ENCODE assay signal across 9 cellular contexts in the genomic region with DNA sequence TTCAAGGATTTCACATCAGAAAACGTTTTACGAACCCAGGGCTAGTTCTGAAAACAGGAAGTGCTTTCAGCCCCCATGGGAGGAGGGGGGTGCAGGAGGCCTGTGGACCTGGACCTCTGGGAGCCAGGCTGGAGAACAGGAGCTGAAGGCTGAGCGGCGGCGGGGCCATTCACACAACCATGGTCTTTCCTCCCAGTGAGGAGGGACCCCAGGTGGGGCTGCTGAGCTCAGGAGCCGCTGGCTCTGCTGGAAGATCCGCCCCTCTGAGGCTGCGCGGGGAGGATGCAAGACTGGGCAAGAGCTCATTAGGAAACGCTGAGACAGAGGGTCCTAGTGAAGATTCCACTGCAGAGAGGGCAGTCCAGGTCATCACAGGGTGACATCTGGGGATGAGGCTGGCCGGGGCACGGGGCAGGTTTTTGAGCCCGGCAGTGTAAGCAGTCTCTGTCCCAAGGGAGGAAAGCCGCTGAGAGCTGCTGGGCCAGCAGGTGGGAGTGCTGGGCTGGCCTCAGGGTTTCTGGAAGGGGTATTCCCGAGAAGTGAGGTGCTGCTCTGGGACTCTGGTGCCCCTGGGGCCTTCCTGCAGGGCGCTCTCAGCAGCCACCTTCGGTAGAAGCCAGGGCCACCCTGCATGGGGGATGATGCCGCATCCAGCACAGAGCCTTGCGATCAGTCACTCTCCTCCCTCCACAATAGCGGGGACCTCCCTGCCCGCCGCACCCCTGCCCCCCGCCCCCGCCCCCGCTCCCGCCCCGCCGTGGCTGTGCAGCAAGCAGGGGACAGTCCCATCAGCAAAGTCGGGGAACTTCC. TPM values are rescaled to one million over a fixed set of nuclear protein-coding genes. Genes with fewer than 3 reads are reported as not detected.
A peak's percentile ranks its signal among the peaks of the same experiment; 100 is the strongest.
DNase-seq lines count a peak whose midpoint lies in the region; ATAC-seq and TF ChIP-seq lines count a peak whose summit lies in the region.
"Had no signal": no experiment of that assay in that cellular context is flagged by ENCODE, and none has a peak within 500 bp of the region (broad histone marks: within the 10 kb centered on the region; RNA-seq: fewer than 3 reads in every experiment).

No MANE protein-coding gene starts in this region.

- no peaks in the 10 kb centered on the region for H3K27me3 ChIP-seq in GM23338 (ENCODE audit: insufficient read depth)
- no peaks in the 10 kb centered on the region for H3K27me3 ChIP-seq in body of pancreas
- no peaks in the 10 kb centered on the region for H3K27me3 ChIP-seq in testis

- peaks cover 7% of the 10 kb centered on the region for H3K27me3 Mint-ChIP-seq in GM23338 (ENCODE audit: insufficient read depth, low read depth, poor library complexity)

- H3K4me1 Mint-ChIP-seq in GM23338, result peaks cover 9% of the 10 kb centered on the region; the same call in 2 of the 3 replicates

- no peaks in the 10 kb centered on the region for H3F3A ChIP-seq in GM23338 (replicated peaks; ENCODE audit: low read depth)

- H3K79me2 ChIP-seq in GM23338 (replicated peaks; ENCODE audit: insufficient read depth), result 0 out of 2 replicates have a peak, but pooled peaks cover 7% of the 10 kb centered on the region

- TF ChIP-seq CTCF in GM23338 (conservative IDR thresholded peaks at IDR 0.05; ENCODE audit: low read depth in 2 of 2), result peak; percentile 42
- TF ChIP-seq CTCF in body of pancreas (IDR thresholded peaks at IDR 0.05), result peak in 2 of 7 experiments; percentile 13 to 26
- TF ChIP-seq CTCF in testis (IDR thresholded peaks at IDR 0.05), result no peak

- H3K27ac Mint-ChIP-seq in GM23338, result no peak overlapping the region; the same call in 1 of the 2 replicates

- WGBS in body of pancreas, 2 donors, result 7 to 12% methylated on average over 7 to 26 of the region's 29 CpGs
- WGBS in testis, 2 donors, result 7 to 10% methylated on average over 16 to 29 of the region's 29 CpGs

- ATAC-seq in GM23338 (peak; percentile 91), body of pancreas (peak; percentile 29)

- 0 out of 2 replicates have a peak, but pooled peaks cover 10% of the 10 kb centered on the region for H3K9me2 ChIP-seq in GM23338 (ENCODE audit: insufficient read depth)

- H2AFZ ChIP-seq in GM23338, result peak overlapping the region; percentile 100

- H3K4me2 ChIP-seq in GM23338, result peak overlapping the region; percentile 88

- H4K20me1 ChIP-seq in GM23338 (replicated peaks; ENCODE audit: insufficient read depth), result no peaks in the 10 kb centered on the region

- TF ChIP-seq POLR2A in body of pancreas (IDR thresholded peaks at IDR 0.05) (no peak), testis (IDR thresholded peaks at IDR 0.05) (no peak)

- peak overlapping the region; percentile 67 for H3K4me3 ChIP-seq in GM23338
- H3K4me3 ChIP-seq in body of pancreas, result no peak overlapping the region
- H3K4me3 ChIP-seq in testis, result peak overlapping the region; percentile 39 to 61

- H3K4me1 ChIP-seq in GM23338 (ENCODE audit: insufficient read depth) (peaks cover 16% of the 10 kb centered on the region; the same call in 1 of the 2 replicates), body of pancreas (peaks cover 18% of the 10 kb centered on the region), testis (peaks cover 9% of the 10 kb centered on the region)

- intact Hi-C loops in body of pancreas (cut with DNase I) (loop anchor here (10.0 kb wide), 1 partner anchor 75 kb away; no protein-coding TSS in a partner anchor), testis (cut with DNase I; ENCODE audit: low total_unique reads) (no loop called here)

- H3K9me3 ChIP-seq in body of pancreas (no peaks in the 10 kb centered on the region), testis (no peaks in the 10 kb centered on the region)

- DNase-seq in DMS79 treated with DMSO at 0.1 percent for 48 hours (lab: John Stamatoyannopoulos, UW), result peak; percentile 9
- DNase-seq in GM23338 (ENCODE audit: low spot score), result peak; percentile 83
- DNase-seq in OCI-M1 (lab: John Stamatoyannopoulos, UW), result peak; percentile 10
- peak in 3 of 4 donors; percentile 20 to 33 (median 21) for DNase-seq in body of pancreas
- peak; percentile 10 for DNase-seq in medulla oblongata (ENCODE audit: extremely low spot score)
- peak; percentile 25 for DNase-seq in testis
- no peak for DNase-seq in NCI-H146 (lab: John Stamatoyannopoulos, UW)
- no peak for DNase-seq in NCI-H1694 treated with DMSO at 0.1 percent for 48 hours (lab: John Stamatoyannopoulos, UW)

- H3K36me3 ChIP-seq in GM23338 (ENCODE audit: insufficient read depth) (no peaks in the 10 kb centered on the region), body of pancreas (replicated peaks in 1 of 2; ENCODE audit: insufficient read depth in 1 of 2, low read depth in 2 of 2) (no peaks in the 10 kb centered on the region), testis (ENCODE audit: low read depth, missing control alignments) (no peaks in the 10 kb centered on the region)

- H3K4me3 Mint-ChIP-seq in GM23338, result peak overlapping the region; percentile 77

- H3K27ac ChIP-seq in GM23338 (ENCODE audit: low read depth), result no peak overlapping the region
- H3K27ac ChIP-seq in body of pancreas, result peak overlapping the region in 1 of 4 donors; percentile 22
- peak overlapping the region in 1 of 2 donors; percentile 24 for H3K27ac ChIP-seq in testis

- H3K36me3 Mint-ChIP-seq in GM23338 (ENCODE audit: low read depth), result no peaks in the 10 kb centered on the region

- H3K9me3 Mint-ChIP-seq in GM23338, result no peaks in the 10 kb centered on the region; the same call in 2 of the 3 replicates

TF ChIP-seq in GM23338, 12 proteins besides CTCF, POLR2A, EP300 and RAD21:
- TF ChIP-seq ZNF331 (CRISPR knock-in tag; IDR thresholded peaks at IDR 0.05; ENCODE audit: low read depth) (no peak), CREB1 (CRISPR knock-in tag; IDR thresholded peaks at IDR 0.05; ENCODE audit: low read depth) (no peak), JUNB (IDR thresholded peaks at IDR 0.05; ENCODE audit: unreplicated experiment) (no peak), EZH2phosphoT487 (IDR thresholded peaks at IDR 0.05; ENCODE audit: unreplicated experiment) (no peak), STAT1 (IDR thresholded peaks at IDR 0.05; ENCODE audit: unreplicated experiment) (no peak), ZNF114 (CRISPR knock-in tag; IDR thresholded peaks at IDR 0.05) (no peak)
- TF ChIP-seq, protein P1, sequence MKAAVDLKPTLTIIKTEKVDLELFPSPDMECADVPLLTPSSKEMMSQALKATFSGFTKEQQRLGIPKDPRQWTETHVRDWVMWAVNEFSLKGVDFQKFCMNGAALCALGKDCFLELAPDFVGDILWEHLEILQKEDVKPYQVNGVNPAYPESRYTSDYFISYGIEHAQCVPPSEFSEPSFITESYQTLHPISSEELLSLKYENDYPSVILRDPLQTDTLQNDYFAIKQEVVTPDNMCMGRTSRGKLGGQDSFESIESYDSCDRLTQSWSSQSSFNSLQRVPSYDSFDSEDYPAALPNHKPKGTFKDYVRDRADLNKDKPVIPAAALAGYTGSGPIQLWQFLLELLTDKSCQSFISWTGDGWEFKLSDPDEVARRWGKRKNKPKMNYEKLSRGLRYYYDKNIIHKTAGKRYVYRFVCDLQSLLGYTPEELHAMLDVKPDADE (IDR thresholded peaks at IDR 0.05), result no peak

RNA-seq across cellular contexts. Expression of a gene that starts 7.5 kb away (rescaled TPM):
- total RNA-seq in GM23338 (2014; rRNA removed; shearing (Covaris generic)), result 8.1 and 9.2 TPM in 2 replicates
- polyA plus RNA-seq in GM23338 (2016; fragmentation: Nextera tagmentation; extraction: Ambion mirVana) (5.4 and 6.1 TPM in 2 replicates), testis (ENCODE audit: insufficient read depth, low read depth, low replicate concordance) (8.4 TPM)
- total RNA-seq in body of pancreas (10 to 100 TPM in 1 of 2 donors, 1 to 10 TPM in 1; 2.3 to 12.2 TPM), testis (10 to 100 TPM; 10.1 to 12.8 TPM)

RNA-seq across cellular contexts. Expression of a gene that starts 52.7 kb away (rescaled TPM):
- total RNA-seq in GM23338 (2014; rRNA removed; shearing (Covaris generic)), result 0.74 and 2.5 TPM in 2 replicates
- 2.5 and 3.6 TPM in 2 replicates for polyA plus RNA-seq in GM23338 (2016; fragmentation: Nextera tagmentation; extraction: Ambion mirVana)
- total RNA-seq in body of pancreas, result 10 to 100 TPM; 50.4 to 74.5 TPM
- 1 to 10 TPM; 4.9 to 9.4 TPM for total RNA-seq in testis
- polyA plus RNA-seq in testis (ENCODE audit: insufficient read depth, low read depth, low replicate concordance), result 14.1 TPM
- total RNA-seq: fibroblast of lung had no signal
- polyA plus RNA-seq: fibroblast of lung had no signal

RNA-seq across cellular contexts. Expression of a gene that starts 56.7 kb away (rescaled TPM):
- 5.4 and 6.5 TPM in 2 replicates for total RNA-seq in GM23338 (2014; rRNA removed; shearing (Covaris generic))
- polyA plus RNA-seq in GM23338 (2016; fragmentation: Nextera tagmentation; extraction: Ambion mirVana), result 2.1 and 3.1 TPM in 2 replicates
- total RNA-seq in body of pancreas, result 10 to 100 TPM in 1 of 2 donors, 1 to 10 TPM in 1; 7.0 to 14.8 TPM
- 10 to 100 TPM; 22.7 to 36.1 TPM for total RNA-seq in testis
- polyA plus RNA-seq in testis (ENCODE audit: insufficient read depth, low read depth, low replicate concordance), result 18.0 TPM

Comparison
In these comparisons a context has a peak if more than half of its experiments do, and no peak if none do; other contexts are left out.
1. DNase-seq: peak in DMS79 treated with DMSO at 0.1 percent for 48 hours (single experiment), GM23338 (single experiment), OCI-M1 (single experiment), body of pancreas (3 of 4), medulla oblongata (single experiment) and testis (single experiment); none in NCI-H146 (single experiment) and NCI-H1694 treated with DMSO at 0.1 percent for 48 hours (single experiment).
2. H3K4me3 ChIP-seq: peak in GM23338 (single experiment) and testis (2 of 2); none in body of pancreas (0 of 2).
3. CTCF ChIP-seq: peak in GM23338 (2 of 2); none in testis (0 of 3).
4. RNA of a gene that starts 52.7 kb away (total RNA-seq): 50.4 to 74.5 TPM in body of pancreas; 4.9 to 9.4 TPM in testis and 0.74 to 2.5 TPM in GM23338; every median in the first group is over 4 times any median in the second.